Comparison of ENCODE assay signal across 25 cellular contexts in genomic region chr9:9645006-9645405, GRCh38.
"Had no signal": no experiment of that assay in that cellular context is flagged by ENCODE, and none has a peak within 500 bp of the region (broad histone marks: within the 10 kb centered on the region; RNA-seq: fewer than 3 reads in every experiment).

No MANE protein-coding gene starts in this region.

- H3K4me2 ChIP-seq: KMS-11 had no signal

- H3K27me3 ChIP-seq: brain microvascular endothelial cell, colonic mucosa, SJCRH30 had no signal

- H3K9ac ChIP-seq: KMS-11 had no signal

- DNase-seq: activated CD4-positive, alpha-beta T cell treated with anti-CD3 and anti-CD28 coated beads, Interleukin-2, amount 10 ng/mL, durations not matched to agents 24 days and 14 days; activated CD4-positive, alpha-beta T cell treated with anti-CD3 and anti-CD28 coated beads, Interleukin-2, amount 50 U/mL, for 48 hours; activated CD8-positive, alpha-beta T cell treated with anti-CD3 and anti-CD28 coated beads, Interleukin-2, amount 10 ng/mL, durations not matched to agents 7 days and 5 days; activated gamma-delta T cell; activated naive CD4-positive, alpha-beta T cell treated with Interleukin-2 at 50 U/mL for 16 hours; activated T-cell treated with anti-CD3 and anti-CD28 coated beads, Interleukin-2, amount 50 U/mL, for 24 hours; amniotic stem cell; brain microvascular endothelial cell; central memory CD4-positive, alpha-beta T cell; colonic mucosa; MM.1S; NCI-H1092 treated with DMSO at 0.1 percent for 48 hours; NCI-H1417; NCI-H146; NCI-H187; NCI-H2029 treated with DMSO at 0.1 percent for 48 hours; NCI-H2107; NCI-H2171; NCI-H510A treated with DMSO at 0.1 percent for 48 hours; OCI-M1; SHP77; SJCRH30; T1000 had no signal

- H3K27ac ChIP-seq: brain microvascular endothelial cell, colonic mucosa, KMS-11, SJCRH30, SK-N-MC had no signal

- H3K4me1 ChIP-seq: colonic mucosa, SJCRH30 had no signal

- H3K4me3 ChIP-seq: colonic mucosa, SJCRH30, SK-N-MC had no signal

- H3K9me3 ChIP-seq: colonic mucosa, SJCRH30 had no signal

- H3K36me3 ChIP-seq: brain microvascular endothelial cell, colonic mucosa, SJCRH30 had no signal
